Comparison of ENCODE assay signal across 29 cellular contexts in genomic region chr16:59997706-59998105, GRCh38.
"Had no signal": no experiment of that assay in that cellular context is flagged by ENCODE, and none has a peak within 500 bp of the region (broad histone marks: within the 10 kb centered on the region; RNA-seq: fewer than 3 reads in every experiment).

No MANE protein-coding gene starts in this region.

- ATAC-seq: effector memory CD8-positive, alpha-beta T cell; esophagus mucosa; foreskin keratinocyte; gastrocnemius medialis; gastroesophageal sphincter; heart left ventricle; heart right ventricle had no signal

- H3K27ac Mint-ChIP-seq: dendritic cell treated with granulocyte-macrophage colony-stimulating factor and Interleukin-4, amounts not matched to agents 40 ng/mL and 50 ng/mL, for 4 days; effector memory CD8-positive, alpha-beta T cell; endodermal cell had no signal

- H3K36me3 ChIP-seq: colonic mucosa, esophagus muscularis mucosa, esophagus squamous epithelium, gastrocnemius medialis, gastroesophageal sphincter, heart left ventricle, heart right ventricle had no signal

- H3K4me1 ChIP-seq: colonic mucosa, esophagus muscularis mucosa, esophagus squamous epithelium, foreskin keratinocyte, gastrocnemius medialis, gastroesophageal sphincter, heart left ventricle, heart right ventricle had no signal

- H3K4me3 Mint-ChIP-seq: dendritic cell treated with granulocyte-macrophage colony-stimulating factor and Interleukin-4, amounts not matched to agents 40 ng/mL and 50 ng/mL, for 4 days; effector memory CD8-positive, alpha-beta T cell; endodermal cell had no signal

- DNase-seq: colonic mucosa; cortex of kidney; dermis blood vessel endothelial cell; dorsolateral prefrontal cortex; effector CD4-positive, alpha-beta T cell; effector CD8-positive, alpha-beta T cell; effector memory CD4-positive, alpha-beta T cell; effector memory CD8-positive, alpha-beta T cell; endodermal cell; erythroblast; esophagus squamous epithelium; foreskin fibroblast; foreskin keratinocyte; foreskin melanocyte; gastrocnemius medialis; glutamatergic neuron; head of caudate nucleus; heart left ventricle; heart right ventricle had no signal

- H3K27ac ChIP-seq: colonic mucosa, coronary artery, dorsolateral prefrontal cortex, epithelial cell of prostate, esophagus muscularis mucosa, esophagus squamous epithelium, foreskin keratinocyte, gastrocnemius medialis, gastroesophageal sphincter, heart left ventricle, heart right ventricle had no signal

- H3K4me3 ChIP-seq: colonic mucosa, coronary artery, dorsolateral prefrontal cortex, esophagus muscularis mucosa, esophagus squamous epithelium, gastrocnemius medialis, gastroesophageal sphincter, heart left ventricle, heart right ventricle had no signal

- H3K27me3 ChIP-seq: colonic mucosa, dorsolateral prefrontal cortex, esophagus muscularis mucosa, esophagus squamous epithelium, foreskin keratinocyte, gastrocnemius medialis, gastroesophageal sphincter, heart left ventricle, heart right ventricle had no signal

- H3K9me3 ChIP-seq: colonic mucosa, esophagus muscularis mucosa, gastrocnemius medialis, gastroesophageal sphincter had no signal

- FAIRE-seq: colon, endometrium, endothelial cell of umbilical vein, frontal cortex had no signal

- H3K27me3 Mint-ChIP-seq: dendritic cell treated with granulocyte-macrophage colony-stimulating factor and Interleukin-4, amounts not matched to agents 40 ng/mL and 50 ng/mL, for 4 days; effector memory CD8-positive, alpha-beta T cell had no signal
